Comparison of ENCODE assay signal across 1 cellular context in genomic region chr7:92528188-92528957, GRCh38.
A peak's percentile ranks its signal among the peaks of the same experiment; 100 is the strongest.
TF ChIP-seq lines count a peak whose summit lies in the region.

PEX1 (minus strand) TSS chr7:92528520; CDS start chr7:92528435, 85 bp downstream.
RBM48 (plus strand) TSS chr7:92528795; CDS start chr7:92528814, 19 bp downstream.

TF ChIP-seq in HepG2, 621 proteins besides CTCF, POLR2A, EP300 and RAD21 (continued from another document and continues in another):
- TF ChIP-seq ZBTB4 (CRISPR knock-in tag; IDR thresholded peaks at IDR 0.05; ENCODE audit: borderline replicate concordance) (peak; percentile 81; the same call in 1 of the 2 replicates), ELF1 (CRISPR knock-in tag; IDR thresholded peaks at IDR 0.05) (no peak; the same call in none of the 2 replicates), KLF16 (CRISPR knock-in tag; IDR thresholded peaks at IDR 0.05) (peak in 1 of 2 experiments; percentile 81; a peak in 1 of 4 replicates), ZBTB7A (CRISPR knock-in tag; IDR thresholded peaks at IDR 0.05) (peak; percentile 48), CREBL2 (CRISPR knock-in tag; IDR thresholded peaks at IDR 0.05; ENCODE audit: borderline replicate concordance) (0 out of 2 replicates have a peak, but pooled peaks have one; percentile 11), ZFP90 (CRISPR knock-in tag; IDR thresholded peaks at IDR 0.05; ENCODE audit: borderline replicate concordance) (0 out of 2 replicates have a peak, but pooled peaks have one; percentile 56), ETV5 (CRISPR knock-in tag; IDR thresholded peaks at IDR 0.05; ENCODE audit: borderline replicate concordance) (peak; percentile 22; the same call in 1 of the 2 replicates), KAT8 (CRISPR knock-in tag; IDR thresholded peaks at IDR 0.05) (peak; percentile 98), MYC (CRISPR knock-in tag; IDR thresholded peaks at IDR 0.05; ENCODE audit: borderline replicate concordance) (peak; percentile 25; the same call in 1 of the 2 replicates), WIZ (CRISPR knock-in tag; IDR thresholded peaks at IDR 0.05) (no peak; the same call in 1 of the 2 replicates), SOX6 (IDR thresholded peaks at IDR 0.05) (no peak), SOX6 (CRISPR knock-in tag; IDR thresholded peaks at IDR 0.05) (peak; percentile 65), ZNF790 (CRISPR knock-in tag; IDR thresholded peaks at IDR 0.05; ENCODE audit: borderline replicate concordance) (no peak), ATF3 (CRISPR knock-in tag; IDR thresholded peaks at IDR 0.05) (0 out of 2 replicates have a peak, but pooled peaks have one; percentile 1), ZNF331 (CRISPR knock-in tag; IDR thresholded peaks at IDR 0.05) (no peak; the same call in 1 of the 2 replicates), ZNF572 (CRISPR knock-in tag; IDR thresholded peaks at IDR 0.05) (no peak), HDAC1 (CRISPR knock-in tag; IDR thresholded peaks at IDR 0.05) (peak; percentile 99), SAP130 (CRISPR knock-in tag; IDR thresholded peaks at IDR 0.05; ENCODE audit: low read depth) (peak; percentile 76; the same call in 1 of the 2 replicates), CREM (IDR thresholded peaks at IDR 0.05) (peak; percentile 85), CREM (CRISPR knock-in tag; IDR thresholded peaks at IDR 0.05) (no peak), DPF2 (CRISPR knock-in tag; IDR thresholded peaks at IDR 0.05; ENCODE audit: borderline replicate concordance, low read depth) (no peak), ZNF558 (CRISPR knock-in tag; IDR thresholded peaks at IDR 0.05; ENCODE audit: borderline replicate concordance) (0 out of 2 replicates have a peak, but pooled peaks have one; percentile 80), AHR (CRISPR knock-in tag; IDR thresholded peaks at IDR 0.05) (peak; percentile 25; the same call in 1 of the 2 replicates), ZNF138 (CRISPR knock-in tag; IDR thresholded peaks at IDR 0.05; ENCODE audit: low read depth) (peak; percentile 64; the same call in 1 of the 2 replicates), FOXC1 (CRISPR knock-in tag; IDR thresholded peaks at IDR 0.05; ENCODE audit: borderline replicate concordance) (0 out of 2 replicates have a peak, but pooled peaks have one; percentile 70), SIX4 (CRISPR knock-in tag; IDR thresholded peaks at IDR 0.05) (no peak), ATF1 (CRISPR knock-in tag; IDR thresholded peaks at IDR 0.05) (peak; percentile 93), HBP1 (CRISPR knock-in tag; IDR thresholded peaks at IDR 0.05; ENCODE audit: low read depth) (peak; percentile 92), SIN3A (IDR thresholded peaks at IDR 0.05; ENCODE audit: borderline replicate concordance, low read depth, low read length) (peak; percentile 89; the same call in 1 of the 2 replicates), EHMT2 (IDR thresholded peaks at IDR 0.05; ENCODE audit: borderline replicate concordance, low read depth, low read length) (no peak), RARA (CRISPR knock-in tag; IDR thresholded peaks at IDR 0.05) (peak; percentile 20; the same call in 1 of the 2 replicates), SNAI1 (CRISPR knock-in tag; IDR thresholded peaks at IDR 0.05; ENCODE audit: borderline replicate concordance) (peak; percentile 65; the same call in 1 of the 2 replicates), ZNF296 (CRISPR knock-in tag; conservative IDR thresholded peaks at IDR 0.05) (no peak), PHF21A (CRISPR knock-in tag; IDR thresholded peaks at IDR 0.05) (no peak; the same call in 1 of the 2 replicates), HOXA9 (CRISPR knock-in tag; IDR thresholded peaks at IDR 0.05; ENCODE audit: borderline replicate concordance) (0 out of 2 replicates have a peak, but pooled peaks have one; percentile 54), ZNF740 (CRISPR knock-in tag; IDR thresholded peaks at IDR 0.05) (0 out of 2 replicates have a peak, but pooled peaks have one; percentile 22), RAD51 (IDR thresholded peaks at IDR 0.05; ENCODE audit: borderline replicate concordance) (no peak), HMGXB3 (CRISPR knock-in tag; IDR thresholded peaks at IDR 0.05; ENCODE audit: borderline replicate concordance) (peak; percentile 96), SMAD1 (CRISPR knock-in tag; IDR thresholded peaks at IDR 0.05; ENCODE audit: borderline replicate concordance, low read depth) (0 out of 2 replicates have a peak, but pooled peaks have one; percentile 39), LCORL (IDR thresholded peaks at IDR 0.05) (no peak), LCORL (CRISPR knock-in tag; IDR thresholded peaks at IDR 0.05) (peak; percentile 65), ARID3A (IDR thresholded peaks at IDR 0.05; ENCODE audit: low read depth, low read length) (peak; percentile 63; the same call in 1 of the 2 replicates), ZNF780A (CRISPR knock-in tag; IDR thresholded peaks at IDR 0.05) (peak; percentile 60; the same call in 1 of the 2 replicates), ZFP91 (CRISPR knock-in tag; IDR thresholded peaks at IDR 0.05; ENCODE audit: borderline replicate concordance) (peak; percentile 65; the same call in 1 of the 2 replicates), CCDC6 (CRISPR knock-in tag; IDR thresholded peaks at IDR 0.05) (peak; percentile 92; the same call in 1 of the 2 replicates), ZNF652 (CRISPR knock-in tag; IDR thresholded peaks at IDR 0.05; ENCODE audit: borderline replicate concordance, low read depth) (no peak), FOSL2 (CRISPR knock-in tag; IDR thresholded peaks at IDR 0.05) (peak; percentile 44), ELF4 (CRISPR knock-in tag; IDR thresholded peaks at IDR 0.05; ENCODE audit: borderline replicate concordance) (peak; percentile 57; the same call in 1 of the 2 replicates), TIGD3 (CRISPR knock-in tag; IDR thresholded peaks at IDR 0.05; ENCODE audit: borderline replicate concordance) (no peak), ZNF367 (CRISPR knock-in tag; IDR thresholded peaks at IDR 0.05; ENCODE audit: borderline replicate concordance) (0 out of 2 replicates have a peak, but pooled peaks have one; percentile 21), RXRB (CRISPR knock-in tag; IDR thresholded peaks at IDR 0.05; ENCODE audit: borderline replicate concordance) (0 out of 2 replicates have a peak, but pooled peaks have one; percentile 13), NONO (IDR thresholded peaks at IDR 0.05) (no peak), NONO (CRISPR knock-in tag; conservative IDR thresholded peaks at IDR 0.05) (peak; percentile 90), FOXK1 (CRISPR knock-in tag; IDR thresholded peaks at IDR 0.05; ENCODE audit: borderline replicate concordance, low read depth) (peak; percentile 100), HDAC6 (IDR thresholded peaks at IDR 0.05; ENCODE audit: low read depth, low read length) (no peak)
